Comparison of ENCODE assay signal across 3 cellular contexts in genomic region chr7:102197599-102197998, GRCh38.
"Had no signal": no experiment of that assay in that cellular context is flagged by ENCODE, and none has a peak within 500 bp of the region (broad histone marks: within the 10 kb centered on the region; RNA-seq: fewer than 3 reads in every experiment).

No MANE protein-coding gene starts in this region.

- ATAC-seq: GM12878 had no signal

- DNase-seq: GDM1, GF-D8 had no signal

- H3K4me3 ChIP-seq: GM12878 had no signal
